ENCODE assay signal across 14 cellular contexts in genomic region chr16:86772671-86773338, GRCh38.
DNase-seq lines count a peak whose midpoint lies in the region; ATAC-seq and TF ChIP-seq lines count a peak whose summit lies in the region.
"Had no signal": no experiment of that assay in that cellular context is flagged by ENCODE, and none has a peak within 500 bp of the region (broad histone marks: within the 10 kb centered on the region; RNA-seq: fewer than 3 reads in every experiment).

No MANE protein-coding gene starts in this region.

- H3K27me3 ChIP-seq in HAP-1 (ENCODE audit: low read depth), result peaks cover 9% of the 10 kb centered on the region; the same call in 1 of the 2 replicates

- no peaks in the 10 kb centered on the region for H3K36me3 ChIP-seq in HEK293 (ENCODE audit: control insufficient read depth in 2 of 2, insufficient read depth in 1 of 2, low read length in 2 of 2)
- H3K36me3 ChIP-seq in HAP-1 (replicated peaks), result no peaks in the 10 kb centered on the region

- no peak overlapping the region for H3K4me3 ChIP-seq in HEK293 (ENCODE audit: low read depth, low read length)
- no peak overlapping the region for H3K4me3 ChIP-seq in HAP-1
- H3K4me3 ChIP-seq: body of pancreas had no signal

- no peak for ATAC-seq in HG03521 (IDR thresholded peaks at IDR 0.05; ENCODE audit: unreplicated experiment)
- ATAC-seq: body of pancreas, natural killer cell had no signal

- POLR2A ChIA-PET in HEK293 (lab: Yijun Ruan, JAX), result no interaction called here

- in situ Hi-C loops in HAP-1 (cut with MboI; ENCODE audit: low sequenced_read_pairs), result no loop called here

- H3K27ac ChIP-seq in HEK293 (ENCODE audit: extremely low read depth, low read depth, low read length), result no peak overlapping the region
- H3K27ac ChIP-seq: body of pancreas had no signal

- CTCF ChIA-PET in HEK293 (lab: Yijun Ruan, JAX), result interaction anchor here (0.6 to 1.9 kb wide), 5 partner anchors 15 to 289 kb away, joined by 3 to 6 read pairs (median 4); no protein-coding TSS in a partner anchor

- TF ChIP-seq CTCF in HEK293 (tag by site-specific recombination; IDR thresholded peaks at IDR 0.05), result no peak

- DNase-seq in astrocyte of the hippocampus (ENCODE audit: low read depth, low spot score), result peak; percentile 96
- peak; percentile 97 for DNase-seq in kidney glomerular epithelial cell (lab: John Stamatoyannopoulos, UW)
- DNase-seq in stromal cell of bone marrow (ENCODE audit: low read depth), result peak; percentile 29
- DNase-seq in HAP-1 (ENCODE audit: low spot score in 2 of 2), result no peak
- DNase-seq in NCI-H2227 treated with DMSO at 0.1 percent for 48 hours (lab: John Stamatoyannopoulos, UW), result no peak
- DNase-seq: body of pancreas; MV-4-11; natural killer cell; NCI-H446 treated with DMSO at 0.1 percent for 48 hours; RPMI8226; stimulated activated CD4-positive, alpha-beta T cell treated with anti-CD3 and anti-CD28 coated beads, Interleukin-1b, Interleukin-23, amount 100 ng/mL, for 48 hours; stimulated activated naive CD4-positive, alpha-beta T cell treated with Interleukin-2 at 50 U/mL for 16 hours had no signal

- H3K4me1 ChIP-seq in HEK293 (ENCODE audit: control insufficient read depth, insufficient read depth, low read length) (no peaks in the 10 kb centered on the region), HAP-1 (no peaks in the 10 kb centered on the region)
- H3K4me1 ChIP-seq: body of pancreas had no signal

- H3K9me3 ChIP-seq in HEK293 (ENCODE audit: control insufficient read depth, insufficient read depth, low read depth, low read length) (no peaks in the 10 kb centered on the region), HAP-1 (no peaks in the 10 kb centered on the region)
- H3K9me3 ChIP-seq: body of pancreas had no signal

TF ChIP-seq in HEK293, 187 proteins besides CTCF, POLR2A, EP300 and RAD21:
- TF ChIP-seq KLF17 (tag by site-specific recombination; IDR thresholded peaks at IDR 0.05), result peak; percentile 82
- TF ChIP-seq MEIS1 (CRISPR knock-in tag; IDR thresholded peaks at IDR 0.05; ENCODE audit: borderline replicate concordance), result peak; percentile 36; the same call in 1 of the 2 replicates
- TF ChIP-seq ZIC2 (tag by site-specific recombination; IDR thresholded peaks at IDR 0.05), result peak; percentile 66
- TF ChIP-seq ZNF274 (IDR thresholded peaks at IDR 0.05; ENCODE audit: low read length), result no peak
- no peak for TF ChIP-seq ZNF274 (tag by site-specific recombination; IDR thresholded peaks at IDR 0.05; ENCODE audit: borderline replicate concordance)

Comparison
In these comparisons a context has a peak if more than half of its experiments do, and no peak if none do; other contexts are left out.
1. DNase-seq: peak in astrocyte of the hippocampus (single experiment), kidney glomerular epithelial cell (single experiment) and stromal cell of bone marrow (single experiment); none in HAP-1 (0 of 2) and NCI-H2227 treated with DMSO at 0.1 percent for 48 hours (single experiment).